14 cellular contexts compared by ENCODE assay signal in the genomic region with DNA sequence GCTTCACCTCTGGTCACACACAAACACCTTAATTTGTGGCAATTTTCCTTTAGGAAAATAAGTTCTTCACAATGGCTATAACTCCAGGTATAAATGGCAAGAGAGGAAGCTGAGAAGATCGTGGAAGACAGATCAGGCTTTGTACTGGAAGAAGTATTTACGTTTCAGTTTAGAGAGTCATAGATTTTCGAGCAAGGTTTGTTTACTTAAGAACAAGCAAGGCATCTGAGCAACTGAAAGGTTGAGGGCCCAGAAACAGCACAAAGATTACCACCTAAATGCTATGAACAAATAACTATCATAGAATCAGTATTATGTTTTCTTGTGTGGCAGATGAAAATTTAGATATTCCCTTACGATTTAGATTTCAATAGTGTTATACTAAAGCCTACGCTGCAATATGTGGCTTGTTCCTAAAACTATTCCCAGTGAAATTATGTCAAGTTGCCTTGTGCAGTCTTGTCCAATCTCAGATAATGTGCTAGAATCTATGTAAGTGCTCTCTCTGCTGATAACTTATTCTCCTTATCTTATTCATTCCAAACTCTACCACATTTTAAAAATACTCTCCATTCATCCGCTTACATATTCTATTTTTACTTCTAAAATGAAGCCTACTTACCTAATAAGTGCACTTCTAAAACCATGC. TPM values are rescaled to one million over a fixed set of nuclear protein-coding genes. Genes with fewer than 3 reads are reported as not detected.
"Had no signal": no experiment of that assay in that cellular context is flagged by ENCODE, and none has a peak within 500 bp of the region (broad histone marks: within the 10 kb centered on the region; RNA-seq: fewer than 3 reads in every experiment).

No MANE protein-coding gene starts in this region.

- DNase-seq: activated CD4-positive, alpha-beta T cell treated with anti-CD3 and anti-CD28 coated beads for 4 hours; activated CD8-positive, alpha-beta memory T cell treated with anti-CD3 and anti-CD28 coated beads, Interleukin-2, amount 50 U/mL, for 48 hours; activated CD8-positive, alpha-beta T cell treated with anti-CD3 and anti-CD28 coated beads, Interleukin-2, amount 10 ng/mL, durations not matched to agents 7 days and 5 days; esophagus squamous epithelium; foreskin fibroblast; kidney; midbrain; psoas muscle; stimulated activated CD4-positive, alpha-beta T cell treated with anti-CD3 and anti-CD28 coated beads, Interleukin-2, amount 100 ng/mL, for 48 hours; stimulated activated naive CD4-positive, alpha-beta T cell treated with Interleukin-2 at 50 U/mL for 16 hours; T-helper 1 cell; upper lobe of left lung had no signal

- FAIRE-seq: colon, kidney had no signal

- H3K27me3 ChIP-seq: ascending aorta, upper lobe of left lung had no signal

- H3K4me1 ChIP-seq: ascending aorta, esophagus squamous epithelium, psoas muscle had no signal

- H3K9me3 ChIP-seq: ascending aorta, esophagus squamous epithelium, psoas muscle, upper lobe of left lung had no signal

- H3K27ac ChIP-seq: ascending aorta, esophagus squamous epithelium, psoas muscle, upper lobe of left lung had no signal

- H3K4me3 ChIP-seq: ascending aorta, esophagus squamous epithelium, psoas muscle, upper lobe of left lung had no signal

- H3K27ac Mint-ChIP-seq: activated CD8-positive, alpha-beta T cell treated with anti-CD3 and anti-CD28 coated beads, Interleukin-2, amount 10 ng/mL, durations not matched to agents 7 days and 5 days had no signal

- ATAC-seq: activated CD8-positive, alpha-beta T cell treated with anti-CD3 and anti-CD28 coated beads, Interleukin-2, amount 10 ng/mL, durations not matched to agents 7 days and 5 days; psoas muscle had no signal

- H3K36me3 ChIP-seq: ascending aorta, esophagus squamous epithelium, upper lobe of left lung had no signal

- H3K4me3 Mint-ChIP-seq: activated CD8-positive, alpha-beta T cell treated with anti-CD3 and anti-CD28 coated beads, Interleukin-2, amount 10 ng/mL, durations not matched to agents 7 days and 5 days had no signal

RNA-seq across cellular contexts. Expression of a gene that starts 6.7 kb away (rescaled TPM):
- total RNA-seq: ascending aorta had no signal
